Comparison of ENCODE assay signal across 18 cellular contexts in genomic region chr3:157491136-157491535, GRCh38. TPM values are rescaled to one million over a fixed set of nuclear protein-coding genes. Genes with fewer than 3 reads are reported as not detected.
"Had no signal": no experiment of that assay in that cellular context is flagged by ENCODE, and none has a peak within 500 bp of the region (broad histone marks: within the 10 kb centered on the region; RNA-seq: fewer than 3 reads in every experiment).

No MANE protein-coding gene starts in this region.

- H3K4me1 Mint-ChIP-seq: activated B cell treated with CpG ODN at 0.5 μM for 24 hours; naive thymus-derived CD4-positive, alpha-beta T cell; stimulated activated effector memory CD8-positive, alpha-beta T cell treated with anti-CD3 and anti-CD28 coated beads, Interleukin-12 subunit alpha, Interleukin-12 subunit beta, amount 100 ng/mL, for 72 hours had no signal

- H3K27ac ChIP-seq: body of pancreas, coronary artery, esophagus muscularis mucosa, pancreas, thoracic aorta had no signal

- DNase-seq: activated B cell treated with CpG ODN at 0.5 μM for 24 hours; activated CD4-positive, alpha-beta T cell treated with anti-CD3 and anti-CD28 coated beads for 48 hours; activated CD8-positive, alpha-beta memory T cell treated with anti-CD3 and anti-CD28 coated beads, Interleukin-2, amount 50 U/mL, for 48 hours; activated gamma-delta T cell; activated T-cell treated with anti-CD3 and anti-CD28 coated beads, Interleukin-2, amount 50 U/mL, for 72 hours; amniotic stem cell; body of pancreas; central memory CD4-positive, alpha-beta T cell; mucosa of descending colon; naive thymus-derived CD4-positive, alpha-beta T cell; pancreas; retina had no signal

- ATAC-seq: activated T-cell treated with anti-CD3 and anti-CD28 coated beads, Interleukin-2, amount 50 U/mL, for 72 hours; body of pancreas; left lobe of liver; mucosa of descending colon; naive thymus-derived CD4-positive, alpha-beta T cell; pancreas; stimulated activated effector memory CD8-positive, alpha-beta T cell treated with anti-CD3 and anti-CD28 coated beads, Interleukin-12 subunit alpha, Interleukin-12 subunit beta, amount 100 ng/mL, for 72 hours had no signal

- H3K4me1 ChIP-seq: body of pancreas, esophagus muscularis mucosa had no signal

- H3K4me3 ChIP-seq: body of pancreas, coronary artery, esophagus muscularis mucosa, mucosa of descending colon, pancreas, thoracic aorta had no signal

- H3K9me3 ChIP-seq: body of pancreas, esophagus muscularis mucosa, mucosa of descending colon, thoracic aorta had no signal

- H3K36me3 ChIP-seq: esophagus muscularis mucosa, pancreas, thoracic aorta had no signal

- H3K4me3 Mint-ChIP-seq: activated B cell treated with CpG ODN at 0.5 μM for 24 hours; activated naive CD8-positive, alpha-beta T cell; activated T-cell treated with anti-CD3 and anti-CD28 coated beads, Interleukin-2, amount 50 U/mL, for 72 hours; naive thymus-derived CD4-positive, alpha-beta T cell; stimulated activated effector memory CD8-positive, alpha-beta T cell treated with anti-CD3 and anti-CD28 coated beads, Interleukin-12 subunit alpha, Interleukin-12 subunit beta, amount 100 ng/mL, for 72 hours had no signal

- H3K9me3 Mint-ChIP-seq: activated B cell treated with CpG ODN at 0.5 μM for 24 hours; activated T-cell treated with anti-CD3 and anti-CD28 coated beads, Interleukin-2, amount 50 U/mL, for 72 hours; stimulated activated effector memory CD8-positive, alpha-beta T cell treated with anti-CD3 and anti-CD28 coated beads, Interleukin-12 subunit alpha, Interleukin-12 subunit beta, amount 100 ng/mL, for 72 hours had no signal

- H3K27ac Mint-ChIP-seq: activated B cell treated with CpG ODN at 0.5 μM for 24 hours; activated naive CD8-positive, alpha-beta T cell; activated T-cell treated with anti-CD3 and anti-CD28 coated beads, Interleukin-2, amount 50 U/mL, for 72 hours; stimulated activated effector memory CD8-positive, alpha-beta T cell treated with anti-CD3 and anti-CD28 coated beads, Interleukin-12 subunit alpha, Interleukin-12 subunit beta, amount 100 ng/mL, for 72 hours had no signal

- H3K27me3 ChIP-seq: body of pancreas, esophagus muscularis mucosa, pancreas had no signal

- H3K36me3 Mint-ChIP-seq: activated naive CD8-positive, alpha-beta T cell; naive thymus-derived CD4-positive, alpha-beta T cell; stimulated activated effector memory CD8-positive, alpha-beta T cell treated with anti-CD3 and anti-CD28 coated beads, Interleukin-12 subunit alpha, Interleukin-12 subunit beta, amount 100 ng/mL, for 72 hours had no signal

RNA-seq across cellular contexts. Expression of gene VEPH1, which starts 12.1 kb away (rescaled TPM):
- total RNA-seq: activated B cell treated with CpG ODN at 0.5 μM for 24 hours; activated T-cell treated with anti-CD3 and anti-CD28 coated beads, Interleukin-2, amount 50 U/mL, for 72 hours had no signal
- polyA plus RNA-seq: naive thymus-derived CD4-positive, alpha-beta T cell had no signal

RNA-seq across cellular contexts. Expression of gene PTX3, which starts 54.5 kb away (rescaled TPM):
- total RNA-seq: activated B cell treated with CpG ODN at 0.5 μM for 24 hours had no signal
